1 cellular context compared by ENCODE assay signal in the genomic region with DNA sequence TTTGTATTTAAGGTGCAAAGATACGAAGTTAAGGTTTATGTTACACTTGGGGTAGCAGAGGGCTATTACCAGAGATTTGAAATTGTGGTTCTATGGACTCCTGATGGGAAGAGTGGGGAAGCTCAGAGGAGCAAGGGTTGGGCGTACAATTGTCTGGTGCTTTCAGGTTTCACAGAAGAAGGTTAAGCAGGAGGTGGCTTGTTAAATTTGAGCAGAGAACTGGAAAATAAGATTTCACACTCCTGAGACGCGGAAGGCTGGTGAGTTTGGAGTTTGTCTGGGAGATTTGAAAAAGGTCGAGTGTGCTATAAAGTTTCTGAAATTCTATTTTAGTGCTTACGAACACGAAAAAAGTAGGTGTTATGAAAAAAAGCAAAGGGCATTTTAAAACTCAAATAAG.
TF ChIP-seq lines count a peak whose summit lies in the region.

No MANE protein-coding gene starts in this region.

TF ChIP-seq in GM23338, 12 proteins besides CTCF, POLR2A, EP300 and RAD21 (continued from another document):
- TF ChIP-seq CREB1 (CRISPR knock-in tag; IDR thresholded peaks at IDR 0.05; ENCODE audit: low read depth) (no peak), EZH2 (IDR thresholded peaks at IDR 0.05; ENCODE audit: low read depth, unreplicated experiment) (no peak), JUNB (IDR thresholded peaks at IDR 0.05; ENCODE audit: unreplicated experiment) (no peak), EZH2phosphoT487 (IDR thresholded peaks at IDR 0.05; ENCODE audit: unreplicated experiment) (no peak)
- TF ChIP-seq, protein P1, sequence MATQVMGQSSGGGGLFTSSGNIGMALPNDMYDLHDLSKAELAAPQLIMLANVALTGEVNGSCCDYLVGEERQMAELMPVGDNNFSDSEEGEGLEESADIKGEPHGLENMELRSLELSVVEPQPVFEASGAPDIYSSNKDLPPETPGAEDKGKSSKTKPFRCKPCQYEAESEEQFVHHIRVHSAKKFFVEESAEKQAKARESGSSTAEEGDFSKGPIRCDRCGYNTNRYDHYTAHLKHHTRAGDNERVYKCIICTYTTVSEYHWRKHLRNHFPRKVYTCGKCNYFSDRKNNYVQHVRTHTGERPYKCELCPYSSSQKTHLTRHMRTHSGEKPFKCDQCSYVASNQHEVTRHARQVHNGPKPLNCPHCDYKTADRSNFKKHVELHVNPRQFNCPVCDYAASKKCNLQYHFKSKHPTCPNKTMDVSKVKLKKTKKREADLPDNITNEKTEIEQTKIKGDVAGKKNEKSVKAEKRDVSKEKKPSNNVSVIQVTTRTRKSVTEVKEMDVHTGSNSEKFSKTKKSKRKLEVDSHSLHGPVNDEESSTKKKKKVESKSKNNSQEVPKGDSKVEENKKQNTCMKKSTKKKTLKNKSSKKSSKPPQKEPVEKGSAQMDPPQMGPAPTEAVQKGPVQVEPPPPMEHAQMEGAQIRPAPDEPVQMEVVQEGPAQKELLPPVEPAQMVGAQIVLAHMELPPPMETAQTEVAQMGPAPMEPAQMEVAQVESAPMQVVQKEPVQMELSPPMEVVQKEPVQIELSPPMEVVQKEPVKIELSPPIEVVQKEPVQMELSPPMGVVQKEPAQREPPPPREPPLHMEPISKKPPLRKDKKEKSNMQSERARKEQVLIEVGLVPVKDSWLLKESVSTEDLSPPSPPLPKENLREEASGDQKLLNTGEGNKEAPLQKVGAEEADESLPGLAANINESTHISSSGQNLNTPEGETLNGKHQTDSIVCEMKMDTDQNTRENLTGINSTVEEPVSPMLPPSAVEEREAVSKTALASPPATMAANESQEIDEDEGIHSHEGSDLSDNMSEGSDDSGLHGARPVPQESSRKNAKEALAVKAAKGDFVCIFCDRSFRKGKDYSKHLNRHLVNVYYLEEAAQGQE (IDR thresholded peaks at IDR 0.05; ENCODE audit: unreplicated experiment) = no peak
- TF ChIP-seq, protein P2, sequence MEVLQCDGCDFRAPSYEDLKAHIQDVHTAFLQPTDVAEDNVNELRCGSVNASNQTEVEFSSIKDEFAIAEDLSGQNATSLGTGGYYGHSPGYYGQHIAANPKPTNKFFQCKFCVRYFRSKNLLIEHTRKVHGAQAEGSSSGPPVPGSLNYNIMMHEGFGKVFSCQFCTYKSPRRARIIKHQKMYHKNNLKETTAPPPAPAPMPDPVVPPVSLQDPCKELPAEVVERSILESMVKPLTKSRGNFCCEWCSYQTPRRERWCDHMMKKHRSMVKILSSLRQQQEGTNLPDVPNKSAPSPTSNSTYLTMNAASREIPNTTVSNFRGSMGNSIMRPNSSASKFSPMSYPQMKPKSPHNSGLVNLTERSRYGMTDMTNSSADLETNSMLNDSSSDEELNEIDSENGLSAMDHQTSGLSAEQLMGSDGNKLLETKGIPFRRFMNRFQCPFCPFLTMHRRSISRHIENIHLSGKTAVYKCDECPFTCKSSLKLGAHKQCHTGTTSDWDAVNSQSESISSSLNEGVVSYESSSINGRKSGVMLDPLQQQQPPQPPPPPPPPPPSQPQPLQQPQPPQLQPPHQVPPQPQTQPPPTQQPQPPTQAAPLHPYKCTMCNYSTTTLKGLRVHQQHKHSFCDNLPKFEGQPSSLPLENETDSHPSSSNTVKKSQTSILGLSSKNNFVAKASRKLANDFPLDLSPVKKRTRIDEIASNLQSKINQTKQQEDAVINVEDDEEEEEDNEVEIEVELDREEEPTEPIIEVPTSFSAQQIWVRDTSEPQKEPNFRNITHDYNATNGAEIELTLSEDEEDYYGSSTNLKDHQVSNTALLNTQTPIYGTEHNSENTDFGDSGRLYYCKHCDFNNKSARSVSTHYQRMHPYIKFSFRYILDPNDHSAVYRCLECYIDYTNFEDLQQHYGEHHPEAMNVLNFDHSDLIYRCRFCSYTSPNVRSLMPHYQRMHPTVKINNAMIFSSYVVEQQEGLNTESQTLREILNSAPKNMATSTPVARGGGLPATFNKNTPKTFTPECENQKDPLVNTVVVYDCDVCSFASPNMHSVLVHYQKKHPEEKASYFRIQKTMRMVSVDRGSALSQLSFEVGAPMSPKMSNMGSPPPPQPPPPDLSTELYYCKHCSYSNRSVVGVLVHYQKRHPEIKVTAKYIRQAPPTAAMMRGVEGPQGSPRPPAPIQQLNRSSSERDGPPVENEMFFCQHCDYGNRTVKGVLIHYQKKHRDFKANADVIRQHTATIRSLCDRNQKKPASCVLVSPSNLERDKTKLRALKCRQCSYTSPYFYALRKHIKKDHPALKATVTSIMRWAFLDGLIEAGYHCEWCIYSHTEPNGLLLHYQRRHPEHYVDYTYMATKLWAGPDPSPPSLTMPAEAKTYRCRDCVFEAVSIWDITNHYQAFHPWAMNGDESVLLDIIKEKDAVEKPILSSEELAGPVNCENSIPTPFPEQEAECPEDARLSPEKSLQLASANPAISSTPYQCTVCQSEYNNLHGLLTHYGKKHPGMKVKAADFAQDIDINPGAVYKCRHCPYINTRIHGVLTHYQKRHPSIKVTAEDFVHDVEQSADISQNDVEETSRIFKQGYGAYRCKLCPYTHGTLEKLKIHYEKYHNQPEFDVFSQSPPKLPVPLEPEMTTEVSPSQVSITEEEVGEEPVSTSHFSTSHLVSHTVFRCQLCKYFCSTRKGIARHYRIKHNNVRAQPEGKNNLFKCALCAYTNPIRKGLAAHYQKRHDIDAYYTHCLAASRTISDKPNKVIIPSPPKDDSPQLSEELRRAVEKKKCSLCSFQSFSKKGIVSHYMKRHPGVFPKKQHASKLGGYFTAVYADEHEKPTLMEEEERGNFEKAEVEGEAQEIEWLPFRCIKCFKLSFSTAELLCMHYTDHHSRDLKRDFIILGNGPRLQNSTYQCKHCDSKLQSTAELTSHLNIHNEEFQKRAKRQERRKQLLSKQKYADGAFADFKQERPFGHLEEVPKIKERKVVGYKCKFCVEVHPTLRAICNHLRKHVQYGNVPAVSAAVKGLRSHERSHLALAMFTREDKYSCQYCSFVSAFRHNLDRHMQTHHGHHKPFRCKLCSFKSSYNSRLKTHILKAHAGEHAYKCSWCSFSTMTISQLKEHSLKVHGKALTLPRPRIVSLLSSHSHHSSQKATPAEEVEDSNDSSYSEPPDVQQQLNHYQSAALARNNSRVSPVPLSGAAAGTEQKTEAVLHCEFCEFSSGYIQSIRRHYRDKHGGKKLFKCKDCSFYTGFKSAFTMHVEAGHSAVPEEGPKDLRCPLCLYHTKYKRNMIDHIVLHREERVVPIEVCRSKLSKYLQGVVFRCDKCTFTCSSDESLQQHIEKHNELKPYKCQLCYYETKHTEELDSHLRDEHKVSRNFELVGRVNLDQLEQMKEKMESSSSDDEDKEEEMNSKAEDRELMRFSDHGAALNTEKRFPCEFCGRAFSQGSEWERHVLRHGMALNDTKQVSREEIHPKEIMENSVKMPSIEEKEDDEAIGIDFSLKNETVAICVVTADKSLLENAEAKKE (CRISPR knock-in tag; IDR thresholded peaks at IDR 0.05) = no peak
